1 cellular context compared by ENCODE assay signal in genomic region chrX:18899796-18900380, GRCh38.
TF ChIP-seq lines count a peak whose summit lies in the region.

No MANE protein-coding gene starts in this region.

TF ChIP-seq in WTC11, 78 proteins besides CTCF, POLR2A, EP300 and RAD21 (continued from another document):
- TF ChIP-seq PRRX2 (CRISPR knock-in tag; IDR thresholded peaks at IDR 0.05): no peak
- TF ChIP-seq, protein P1, sequence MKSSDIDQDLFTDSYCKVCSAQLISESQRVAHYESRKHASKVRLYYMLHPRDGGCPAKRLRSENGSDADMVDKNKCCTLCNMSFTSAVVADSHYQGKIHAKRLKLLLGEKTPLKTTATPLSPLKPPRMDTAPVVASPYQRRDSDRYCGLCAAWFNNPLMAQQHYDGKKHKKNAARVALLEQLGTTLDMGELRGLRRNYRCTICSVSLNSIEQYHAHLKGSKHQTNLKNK (CRISPR knock-in tag; IDR thresholded peaks at IDR 0.05): no peak
- TF ChIP-seq ZNF263 (CRISPR knock-in tag; IDR thresholded peaks at IDR 0.05; ENCODE audit: low read depth): no peak
- TF ChIP-seq ZNF138 (CRISPR knock-in tag; conservative IDR thresholded peaks at IDR 0.05): no peak
